Comparison of ENCODE assay signal across 14 cellular contexts in genomic region chr10:109919224-109919623, GRCh38.
"Had no signal": no experiment of that assay in that cellular context is flagged by ENCODE, and none has a peak within 500 bp of the region (broad histone marks: within the 10 kb centered on the region; RNA-seq: fewer than 3 reads in every experiment).

No MANE protein-coding gene starts in this region.

- DNase-seq: activated CD4-positive, alpha-beta T cell treated with anti-CD3 and anti-CD28 coated beads, Interleukin-2, amount 50 U/mL, for 48 hours; activated CD8-positive, alpha-beta memory T cell treated with anti-CD3 and anti-CD28 coated beads, Interleukin-2, amount 10 ng/mL, durations not matched to agents 7 days and 5 days; activated T-cell treated with anti-CD3 and anti-CD28 coated beads, Interleukin-2, amount 50 U/mL, for 72 hours; cortex of kidney; effector memory CD4-positive, alpha-beta T cell; hippocampal formation; kidney glomerular epithelial cell; mesendoderm; retina; stimulated activated CD4-positive, alpha-beta T cell treated with anti-CD3 and anti-CD28 coated beads, Interleukin-15, amount 100 ng/mL, for 24 hours; stimulated activated CD4-positive, alpha-beta T cell treated with anti-CD3 and anti-CD28 coated beads, Interleukin-4, amount 100 ng/mL, for 24 hours; thyroid gland; uterus had no signal

- H3K9me3 ChIP-seq: thyroid gland, uterus had no signal

- H3K36me3 ChIP-seq: thyroid gland, uterus had no signal

- H3K27ac Mint-ChIP-seq: activated CD8-positive, alpha-beta memory T cell treated with anti-CD3 and anti-CD28 coated beads, Interleukin-2, amount 10 ng/mL, durations not matched to agents 7 days and 5 days had no signal

- H3K27ac ChIP-seq: parathyroid adenoma, thyroid gland, uterus had no signal

- H3K4me3 Mint-ChIP-seq: activated CD8-positive, alpha-beta memory T cell treated with anti-CD3 and anti-CD28 coated beads, Interleukin-2, amount 10 ng/mL, durations not matched to agents 7 days and 5 days had no signal

- H3K9ac ChIP-seq: parathyroid adenoma had no signal

- H2AFZ ChIP-seq: parathyroid adenoma had no signal

- H3K27me3 Mint-ChIP-seq: activated CD8-positive, alpha-beta memory T cell treated with anti-CD3 and anti-CD28 coated beads, Interleukin-2, amount 10 ng/mL, durations not matched to agents 7 days and 5 days had no signal

- H3K9me3 Mint-ChIP-seq: activated T-cell treated with anti-CD3 and anti-CD28 coated beads, Interleukin-2, amount 50 U/mL, for 72 hours had no signal

- H3K4me3 ChIP-seq: thyroid gland, uterus had no signal

- H3K27me3 ChIP-seq: thyroid gland, uterus had no signal
